In the genomic region with DNA sequence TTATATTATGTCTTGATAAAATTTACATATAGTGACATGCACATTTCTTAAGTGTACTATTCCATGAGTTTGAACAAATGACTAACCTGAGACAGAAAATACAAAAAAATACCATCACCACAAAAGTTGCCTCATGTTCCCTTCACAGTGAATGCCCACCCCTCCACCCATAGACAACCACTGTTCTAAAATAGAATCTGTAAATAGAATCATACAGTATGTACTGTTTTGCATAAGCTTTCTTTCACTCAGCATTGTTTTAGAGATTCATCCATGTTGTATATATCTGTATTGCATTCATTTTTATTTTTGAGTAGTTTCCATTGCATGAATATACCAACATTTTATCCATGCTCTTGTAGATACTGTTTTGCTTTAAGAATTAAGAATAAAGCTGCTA, we compare ENCODE assay signal across 23 cellular contexts. TPM values are rescaled to one million over a fixed set of nuclear protein-coding genes. Genes with fewer than 3 reads are reported as not detected.
A peak's percentile ranks its signal among the peaks of the same experiment; 100 is the strongest.
DNase-seq lines count a peak whose midpoint lies in the region; ATAC-seq lines count a peak whose summit lies in the region.
"Had no signal": no experiment of that assay in that cellular context is flagged by ENCODE, and none has a peak within 500 bp of the region (broad histone marks: within the 10 kb centered on the region; RNA-seq: fewer than 3 reads in every experiment).

No MANE protein-coding gene starts in this region.

- no peaks in the 10 kb centered on the region for H3K27me3 Mint-ChIP-seq in activated T-cell treated with anti-CD3 and anti-CD28 coated beads, Interleukin-2, amount 50 U/mL, for 72 hours (ENCODE audit: low read depth)

- H2BK12ac ChIP-seq in mesenchymal stem cell (ENCODE audit: low read length in 2 of 2), result no peak overlapping the region

- H3K4ac ChIP-seq in mesenchymal stem cell (ENCODE audit: low read depth in 1 of 2, low read length in 2 of 2), result no peak overlapping the region

- H3K36me3 Mint-ChIP-seq in activated T-cell treated with anti-CD3 and anti-CD28 coated beads, Interleukin-2, amount 50 U/mL, for 72 hours (ENCODE audit: insufficient read depth in 2 of 2), result peaks cover 0 to 1% of the 10 kb centered on the region in 2 donors

- H3K27me3 ChIP-seq in mesenchymal stem cell (ENCODE audit: control insufficient read depth in 1 of 2, insufficient read depth in 1 of 2, low read length in 2 of 2) (no peaks in the 10 kb centered on the region), H7 (ENCODE audit: control insufficient read depth, insufficient read depth, low read length) (no peaks in the 10 kb centered on the region)
- H3K27me3 ChIP-seq: BE2C had no signal

- peak overlapping the region; percentile 19 for H2BK5ac ChIP-seq in mesenchymal stem cell (ENCODE audit: low read depth, low read length, poor library complexity, severe bottlenecking)

- H3K9me3 ChIP-seq in mesenchymal stem cell (ENCODE audit: control insufficient read depth, low read length), result no peaks in the 10 kb centered on the region
- H3K9me3 ChIP-seq: BE2C, SK-N-SH had no signal

- no peak overlapping the region for H3K9ac ChIP-seq in mesenchymal stem cell (ENCODE audit: low read length)
- H3K9ac ChIP-seq: GM23248, SK-N-SH had no signal

- no peak overlapping the region for H4K91ac ChIP-seq in mesenchymal stem cell (ENCODE audit: low read length)

- H2AK5ac ChIP-seq in mesenchymal stem cell (ENCODE audit: low read length, severe bottlenecking), result no peak overlapping the region

- no peak overlapping the region for H3K18ac ChIP-seq in mesenchymal stem cell (ENCODE audit: low read depth in 1 of 2, low read length in 2 of 2)

- H3K14ac ChIP-seq in mesenchymal stem cell (ENCODE audit: low read length in 2 of 2), result no peak overlapping the region

- peaks cover 45% of the 10 kb centered on the region for H3K4me1 Mint-ChIP-seq in activated T-cell treated with anti-CD3 and anti-CD28 coated beads, Interleukin-2, amount 50 U/mL, for 72 hours (ENCODE audit: low read depth)
- H3K4me1 Mint-ChIP-seq: H9 had no signal

- no peak overlapping the region for H2AFZ ChIP-seq in mesenchymal stem cell (ENCODE audit: low read depth, low read length)
- H2AFZ ChIP-seq: GM23248 had no signal

- H3K9me3 Mint-ChIP-seq in activated T-cell treated with anti-CD3 and anti-CD28 coated beads, Interleukin-2, amount 50 U/mL, for 72 hours, result peaks cover 0 to 2% of the 10 kb centered on the region in 2 donors
- H3K9me3 Mint-ChIP-seq: H9 had no signal

- ATAC-seq in activated T-cell treated with anti-CD3 and anti-CD28 coated beads, Interleukin-2, amount 50 U/mL, for 72 hours (replicated peaks in 1 of 2), result peak; percentile 33 to 45
- peak; percentile 61 for ATAC-seq in HG03342 (IDR thresholded peaks at IDR 0.05; ENCODE audit: unreplicated experiment)
- ATAC-seq in HG03108 (IDR thresholded peaks at IDR 0.05; ENCODE audit: unreplicated experiment), result no peak

- no peak for DNase-seq in activated T-cell treated with anti-CD3 and anti-CD28 coated beads, Interleukin-2, amount 50 U/mL, for 72 hours
- no peak for DNase-seq in activated T-cell treated with anti-CD3 and anti-CD28 coated beads, Interleukin-2, amount 50 U/mL, for 1 hour
- no peak for DNase-seq in mesenchymal stem cell
- DNase-seq in NCI-H345 (lab: John Stamatoyannopoulos, UW), result no peak
- no peak for DNase-seq in H7
- DNase-seq: 8988T, ACHN, BE2C, DMS153, DND-41, GM23248, H9, NCI-H1048, NCI-H1417, NCI-H1694 treated with DMSO at 0.1 percent for 48 hours, NCI-H2081, NCI-H2171 treated with DMSO at 0.1 percent for 48 hours, NCI-H524, NCI-H774, SK-N-SH, SW 1271 had no signal

- H3K4me3 ChIP-seq in mesenchymal stem cell (ENCODE audit: insufficient read depth in 1 of 2, low read depth in 1 of 2, low read length in 2 of 2) (no peak overlapping the region), H7 (ENCODE audit: insufficient read depth, low read depth, low read length) (no peak overlapping the region)
- H3K4me3 ChIP-seq: GM23248 had no signal

- no peak overlapping the region for H3K4me2 ChIP-seq in mesenchymal stem cell (ENCODE audit: low read length, poor library complexity, severe bottlenecking)
- H3K4me2 ChIP-seq: SK-N-SH had no signal

- no peak overlapping the region for H3K27ac Mint-ChIP-seq in activated T-cell treated with anti-CD3 and anti-CD28 coated beads, Interleukin-2, amount 50 U/mL, for 72 hours
- H3K27ac Mint-ChIP-seq: H9 had no signal

- H3K4me3 Mint-ChIP-seq in activated T-cell treated with anti-CD3 and anti-CD28 coated beads, Interleukin-2, amount 50 U/mL, for 72 hours, result no peak overlapping the region
- H3K4me3 Mint-ChIP-seq: H9 had no signal

- H3K79me1 ChIP-seq in mesenchymal stem cell (replicated peaks; ENCODE audit: low read length, poor library complexity, severe bottlenecking), result no peaks in the 10 kb centered on the region

- H4K8ac ChIP-seq in mesenchymal stem cell (ENCODE audit: low read length), result no peak overlapping the region

- no peaks in the 10 kb centered on the region for H3K4me1 ChIP-seq in mesenchymal stem cell (ENCODE audit: control insufficient read depth, insufficient read depth, low read depth, low read length)
- H3K4me1 ChIP-seq: BE2C had no signal

- H3K23ac ChIP-seq in mesenchymal stem cell (ENCODE audit: low read length in 2 of 2), result no peak overlapping the region

- H2BK15ac ChIP-seq in mesenchymal stem cell (ENCODE audit: low read depth, poor library complexity, severe bottlenecking), result no peak overlapping the region

- H3K36me3 ChIP-seq in mesenchymal stem cell (ENCODE audit: control insufficient read depth in 1 of 2, insufficient read depth in 2 of 2, low read depth in 1 of 2, low read length in 2 of 2) (peaks cover 0 to 5% of the 10 kb centered on the region in 2 experiments), H7 (replicated peaks; ENCODE audit: control insufficient read depth, insufficient read depth, low read length) (no peaks in the 10 kb centered on the region)
- H3K36me3 ChIP-seq: BE2C had no signal

- no peak overlapping the region for H2BK120ac ChIP-seq in mesenchymal stem cell (ENCODE audit: low read depth, low read length)

- no peak overlapping the region for H3K27ac ChIP-seq in mesenchymal stem cell (ENCODE audit: low read length, poor library complexity, severe bottlenecking)
- H3K27ac ChIP-seq: GM23248 had no signal

RNA-seq across cellular contexts. Expression of a gene that starts 23.3 kb away (rescaled TPM):
- total RNA-seq in activated T-cell treated with anti-CD3 and anti-CD28 coated beads, Interleukin-2, amount 50 U/mL, for 72 hours, result 10 to 100 TPM; 62.5 to 69.2 TPM
- polyA plus RNA-seq in mesenchymal stem cell (2013, experiment 1 of 2), result 19.8 TPM
- polyA plus RNA-seq in mesenchymal stem cell (2013, experiment 2 of 2), result 20.5 TPM
- total RNA-seq in H7 (2014; rRNA removed; shearing (Covaris generic)), result 37.9 and 50.0 TPM in 2 replicates

RNA-seq across cellular contexts. Expression of a gene that starts 51.6 kb away (rescaled TPM):
- total RNA-seq in activated T-cell treated with anti-CD3 and anti-CD28 coated beads, Interleukin-2, amount 50 U/mL, for 72 hours, result 100 to 1,000 TPM; 114 to 124 TPM
- polyA plus RNA-seq in mesenchymal stem cell (2013, experiment 1 of 2), result 23.3 TPM
- polyA plus RNA-seq in mesenchymal stem cell (2013, experiment 2 of 2), result 25.7 TPM
- total RNA-seq in H7 (2014; rRNA removed; shearing (Covaris generic)), result 14.0 and 15.2 TPM in 2 replicates
